In the genomic region with DNA sequence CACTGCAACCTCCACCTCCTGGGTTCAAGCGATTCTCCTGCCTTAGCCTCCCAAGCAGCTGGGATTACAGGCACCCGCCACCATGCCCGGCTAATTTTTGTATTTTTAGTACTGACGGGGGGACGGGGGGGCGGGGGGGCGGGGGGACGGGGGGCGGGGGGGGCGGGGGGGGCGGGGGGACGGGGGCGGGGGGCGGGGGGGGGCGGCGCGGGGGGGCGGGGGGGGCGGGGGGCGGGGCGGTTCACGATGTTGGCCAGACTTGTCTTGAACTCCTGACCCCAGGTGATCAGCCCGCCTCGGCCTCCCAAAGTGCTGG, we compare ENCODE assay signal across 8 cellular contexts. TPM values are rescaled to one million over a fixed set of nuclear protein-coding genes. Genes with fewer than 3 reads are reported as not detected.
DNase-seq lines count a peak whose midpoint lies in the region; ATAC-seq and TF ChIP-seq lines count a peak whose summit lies in the region.
"Not testable (repeated sequence)": the region's sequence is repeated elsewhere in the genome, so short reads cannot be mapped to it uniquely, and the experiment has no call there.

No MANE protein-coding gene starts in this region.

- not testable (repeated sequence) for H3K9me2 ChIP-seq in HCT116 (ENCODE audit: insufficient read depth)

- H3K4me1 Mint-ChIP-seq in activated naive CD8-positive, alpha-beta T cell treated with anti-CD3 and anti-CD28 coated beads for 36 hours: peaks cover 25% of the 10 kb centered on the region
- H3K4me1 Mint-ChIP-seq in effector memory CD8-positive, alpha-beta T cell (ENCODE audit: low read depth in 2 of 2): peaks cover 16 to 25% of the 10 kb centered on the region in 2 donors
- H3K4me1 Mint-ChIP-seq in natural killer cell treated with Interleukin-12 subunit alpha and Interleukin-12 subunit beta and Interleukin-15 and Interleukin-18, amount 100 ng/mL, for 72 hours (ENCODE audit: low read depth in 2 of 2): peaks cover 16 to 25% of the 10 kb centered on the region in 2 donors
- peaks cover 19% of the 10 kb centered on the region for H3K4me1 Mint-ChIP-seq in stimulated activated memory B cell treated with anti-CD40 and anti-IgM and Interleukin-4, amounts not matched to agents 10 μg/mL and 1 μg/mL and 100 μg/mL, for 72 hours

- H3K4me3 ChIP-seq in AG04449 (ENCODE audit: low read depth, low read length) (peak overlapping the region; percentile 100), HCT116 (replicated peaks in 1 of 2; ENCODE audit: low read depth in 1 of 2, low read length in 2 of 2) (peak overlapping the region; percentile 65 to 96), SJSA1 (peak overlapping the region; percentile 70), iPS-15b (ENCODE audit: low read depth, low read length) (peak overlapping the region; percentile 100)

- H3K9me3 Mint-ChIP-seq in activated naive CD8-positive, alpha-beta T cell treated with anti-CD3 and anti-CD28 coated beads for 36 hours; effector memory CD8-positive, alpha-beta T cell; natural killer cell treated with Interleukin-12 subunit alpha and Interleukin-12 subunit beta and Interleukin-15 and Interleukin-18, amount 100 ng/mL, for 72 hours; stimulated activated memory B cell treated with anti-CD40 and anti-IgM and Interleukin-4, amounts not matched to agents 10 μg/mL and 1 μg/mL and 100 μg/mL, for 72 hours: not testable (repeated sequence)

- not testable (repeated sequence) for BruUV-seq in HCT116 (replicated peaks; lab: Mats Ljungman, UMichigan)

- H3K27me3 Mint-ChIP-seq in activated naive CD8-positive, alpha-beta T cell treated with anti-CD3 and anti-CD28 coated beads for 36 hours; effector memory CD8-positive, alpha-beta T cell; natural killer cell treated with Interleukin-12 subunit alpha and Interleukin-12 subunit beta and Interleukin-15 and Interleukin-18, amount 100 ng/mL, for 72 hours; stimulated activated memory B cell treated with anti-CD40 and anti-IgM and Interleukin-4, amounts not matched to agents 10 μg/mL and 1 μg/mL and 100 μg/mL, for 72 hours: not testable (repeated sequence)

- H3K36me3 Mint-ChIP-seq in activated naive CD8-positive, alpha-beta T cell treated with anti-CD3 and anti-CD28 coated beads for 36 hours: peaks cover 19% of the 10 kb centered on the region
- H3K36me3 Mint-ChIP-seq in effector memory CD8-positive, alpha-beta T cell (ENCODE audit: insufficient read depth): peaks cover 37% of the 10 kb centered on the region
- H3K36me3 Mint-ChIP-seq in natural killer cell treated with Interleukin-12 subunit alpha and Interleukin-12 subunit beta and Interleukin-15 and Interleukin-18, amount 100 ng/mL, for 72 hours: peaks cover 24% of the 10 kb centered on the region
- not testable (repeated sequence) for H3K36me3 Mint-ChIP-seq in stimulated activated memory B cell treated with anti-CD40 and anti-IgM and Interleukin-4, amounts not matched to agents 10 μg/mL and 1 μg/mL and 100 μg/mL, for 72 hours

- peaks cover 22 to 28% of the 10 kb centered on the region in 2 experiments for H3K36me3 ChIP-seq in HCT116 (ENCODE audit: control insufficient read depth in 1 of 2, insufficient read depth in 2 of 2, low read length in 2 of 2)
- H3K36me3 ChIP-seq in SJSA1; iPS-15b (ENCODE audit: control insufficient read depth, insufficient read depth, low read length): not testable (repeated sequence)

- not testable (repeated sequence) for DNase-seq in AG04449 (ENCODE audit: low read depth, low spot score); HCT116 (ENCODE audit: low read depth, low spot score); SJSA1 (ENCODE audit: low read depth in 1 of 2, low spot score in 2 of 2); activated naive CD8-positive, alpha-beta T cell treated with anti-CD3 and anti-CD28 coated beads for 36 hours; effector memory CD8-positive, alpha-beta T cell; natural killer cell treated with Interleukin-12 subunit alpha and Interleukin-12 subunit beta and Interleukin-15 and Interleukin-18, amount 100 ng/mL, for 72 hours (ENCODE audit: low spot score)

- TF ChIP-seq CTCF in AG04449 (IDR thresholded peaks at IDR 0.05; ENCODE audit: insufficient read depth, low read length, missing control alignments); HCT116 (IDR thresholded peaks at IDR 0.05 in 2 of 3, conservative IDR thresholded peaks at IDR 0.05 in 1 of 3; ENCODE audit: borderline replicate concordance in 1 of 3, insufficient read depth in 1 of 3, low read depth in 2 of 3, low read length in 2 of 3): not testable (repeated sequence)

- H3K9ac ChIP-seq in HCT116 (ENCODE audit: low read length): peak overlapping the region; percentile 98
- H3K9ac ChIP-seq in iPS-15b (ENCODE audit: low read depth, low read length): not testable (repeated sequence)

- CTCF ChIA-PET in AG04449 (lab: Yijun Ruan, JAX): interaction anchor here (2.5 to 9.7 kb wide), 3 partner anchors 17 to 264 kb away, joined by 8 to 173 read pairs (median 49); no protein-coding TSS in a partner anchor
- CTCF ChIA-PET in HCT116 (lab: Charles Lee): interaction anchor here (1.3 kb wide), 1 partner anchor 261 kb away, joined by 4 read pairs; no protein-coding TSS in a partner anchor

- RAD21 ChIA-PET in HCT116 (lab: Charles Lee; ENCODE audit: low non-redundant PET in 1 of 2, low total read pairs in 2 of 2, uncharacterized antibody in 2 of 2, unreplicated experiment in 2 of 2): not testable (repeated sequence)

- intact Hi-C loops in HCT116 (cut with micrococcal nuclease): loop anchor here (5.0 kb wide), 1 partner anchor 958 kb away; a partner anchor contains a TSS

- not testable (repeated sequence) for H3K79me2 ChIP-seq in HCT116 (ENCODE audit: insufficient read depth, low read length)

- H3K27ac Mint-ChIP-seq in activated naive CD8-positive, alpha-beta T cell treated with anti-CD3 and anti-CD28 coated beads for 36 hours: peak overlapping the region; percentile 92
- peak overlapping the region; percentile 90 to 92 for H3K27ac Mint-ChIP-seq in effector memory CD8-positive, alpha-beta T cell
- peak overlapping the region; percentile 79 to 90 for H3K27ac Mint-ChIP-seq in natural killer cell treated with Interleukin-12 subunit alpha and Interleukin-12 subunit beta and Interleukin-15 and Interleukin-18, amount 100 ng/mL, for 72 hours
- H3K27ac Mint-ChIP-seq in stimulated activated memory B cell treated with anti-CD40 and anti-IgM and Interleukin-4, amounts not matched to agents 10 μg/mL and 1 μg/mL and 100 μg/mL, for 72 hours: peak overlapping the region; percentile 86

- peak overlapping the region; percentile 94 for H3K4me2 ChIP-seq in HCT116 (ENCODE audit: low read length)

- not testable (repeated sequence) for ATAC-seq in HCT116; effector memory CD8-positive, alpha-beta T cell (replicated peaks); natural killer cell treated with Interleukin-12 subunit alpha and Interleukin-12 subunit beta and Interleukin-15 and Interleukin-18, amount 100 ng/mL, for 72 hours; stimulated activated memory B cell treated with anti-CD40 and anti-IgM and Interleukin-4, amounts not matched to agents 10 μg/mL and 1 μg/mL and 100 μg/mL, for 72 hours

- H3K4me3 Mint-ChIP-seq in activated naive CD8-positive, alpha-beta T cell treated with anti-CD3 and anti-CD28 coated beads for 36 hours: peak overlapping the region; percentile 95
- peak overlapping the region; percentile 83 to 86 for H3K4me3 Mint-ChIP-seq in effector memory CD8-positive, alpha-beta T cell
- H3K4me3 Mint-ChIP-seq in natural killer cell treated with Interleukin-12 subunit alpha and Interleukin-12 subunit beta and Interleukin-15 and Interleukin-18, amount 100 ng/mL, for 72 hours: peak overlapping the region; percentile 94
- H3K4me3 Mint-ChIP-seq in stimulated activated memory B cell treated with anti-CD40 and anti-IgM and Interleukin-4, amounts not matched to agents 10 μg/mL and 1 μg/mL and 100 μg/mL, for 72 hours: peak overlapping the region; percentile 83

- H3K9me3 ChIP-seq in HCT116 (ENCODE audit: control insufficient read depth in 1 of 2, insufficient read depth in 1 of 2, low read depth in 1 of 2, low read length in 2 of 2); SJSA1 (replicated peaks); iPS-15b (ENCODE audit: control insufficient read depth, insufficient read depth, low read length): not testable (repeated sequence)

- H3K27me3 ChIP-seq in HCT116 (ENCODE audit: insufficient read depth, low read length); SJSA1 (replicated peaks); iPS-15b (ENCODE audit: control insufficient read depth, insufficient read depth, low read length): not testable (repeated sequence)

- H4K20me1 ChIP-seq in HCT116 (ENCODE audit: insufficient read depth): not testable (repeated sequence)

- H3K4me1 ChIP-seq in HCT116 (ENCODE audit: control insufficient read depth in 1 of 2, insufficient read depth in 2 of 2, low read length in 2 of 2) (peaks cover 9 to 17% of the 10 kb centered on the region in 2 experiments), SJSA1 (replicated peaks) (peaks cover 15% of the 10 kb centered on the region)
- not testable (repeated sequence) for H3K4me1 ChIP-seq in iPS-15b (ENCODE audit: control insufficient read depth, insufficient read depth, low read length)

- POLR2A ChIA-PET in AG04449 (lab: Yijun Ruan, JAX); HCT116 (lab: Charles Lee): not testable (repeated sequence)

- TF ChIP-seq RAD21 in HCT116 (IDR thresholded peaks at IDR 0.05; ENCODE audit: low read depth): not testable (repeated sequence)

- not testable (repeated sequence) for H2AFZ ChIP-seq in HCT116 (ENCODE audit: low read depth, low read length, poor library complexity, severe bottlenecking)

- H3K27ac ChIP-seq in HCT116 (ENCODE audit: low read depth, low read length) (peak overlapping the region; percentile 84), SJSA1 (peak overlapping the region; percentile 81)

- not testable (repeated sequence) for TF ChIP-seq POLR2A in HCT116 (IDR thresholded peaks at IDR 0.05; ENCODE audit: borderline replicate concordance, extremely low read depth, insufficient read depth, insufficient read length)

RNA-seq across cellular contexts. Expression of a gene that starts 0.4 kb away (rescaled TPM):
- total RNA-seq in HCT116 (2021; ENCODE audit: unreplicated experiment): 46.3 TPM
- 44.5 and 51.2 TPM in 2 replicates for polyA plus RNA-seq in HCT116 (2012)
- total RNA-seq in SJSA1 (2014; rRNA removed; shearing (Covaris generic)): 67.2 and 99.7 TPM in 2 replicates
- 10 to 100 TPM; 59.0 to 60.0 TPM for total RNA-seq in activated naive CD8-positive, alpha-beta T cell treated with anti-CD3 and anti-CD28 coated beads for 36 hours
- 10 to 100 TPM; 43.6 to 86.0 TPM for total RNA-seq in natural killer cell treated with Interleukin-12 subunit alpha and Interleukin-12 subunit beta and Interleukin-15 and Interleukin-18, amount 100 ng/mL, for 72 hours

RNA-seq across cellular contexts. Expression of a gene that starts 21.1 kb away (rescaled TPM):
- not detected for total RNA-seq in HCT116 (2021; ENCODE audit: unreplicated experiment)
- polyA plus RNA-seq in HCT116 (2012): not detected in 2 replicates
- not detected in 2 replicates for total RNA-seq in SJSA1 (2014; rRNA removed; shearing (Covaris generic))
- total RNA-seq in activated naive CD8-positive, alpha-beta T cell treated with anti-CD3 and anti-CD28 coated beads for 36 hours: not detected
- not detected for total RNA-seq in natural killer cell treated with Interleukin-12 subunit alpha and Interleukin-12 subunit beta and Interleukin-15 and Interleukin-18, amount 100 ng/mL, for 72 hours

RNA-seq across cellular contexts. Expression of a gene that starts 40.5 kb away (rescaled TPM):
- total RNA-seq in HCT116 (2021; ENCODE audit: unreplicated experiment): 36.2 TPM
- 33.1 and 35.2 TPM in 2 replicates for polyA plus RNA-seq in HCT116 (2012)
- 14.1 and 20.8 TPM in 2 replicates for total RNA-seq in SJSA1 (2014; rRNA removed; shearing (Covaris generic))
- total RNA-seq in activated naive CD8-positive, alpha-beta T cell treated with anti-CD3 and anti-CD28 coated beads for 36 hours: 100 to 1,000 TPM; 142 to 144 TPM
- total RNA-seq in natural killer cell treated with Interleukin-12 subunit alpha and Interleukin-12 subunit beta and Interleukin-15 and Interleukin-18, amount 100 ng/mL, for 72 hours: 10 to 100 TPM; 18.3 to 29.2 TPM
